In the genomic region with DNA sequence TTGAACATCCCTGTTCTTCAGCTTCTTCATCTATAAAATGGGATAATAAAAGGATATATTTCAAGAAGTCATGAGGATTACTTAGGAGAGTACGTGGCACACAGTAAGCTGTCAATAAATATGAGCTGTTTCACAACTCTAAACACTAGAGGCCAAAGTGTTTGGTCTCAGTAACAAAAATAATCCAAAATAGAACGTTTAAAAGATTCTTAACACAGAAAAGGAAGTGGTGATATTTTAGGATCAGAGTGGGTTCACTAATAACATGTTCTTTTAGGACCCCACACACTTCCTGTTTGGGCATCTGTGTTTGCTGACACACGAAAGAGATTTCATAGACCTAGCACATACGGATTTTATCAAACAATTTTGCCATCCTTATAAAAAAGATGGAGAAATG, we compare ENCODE assay signal across 1 cellular context.
TF ChIP-seq lines count a peak whose summit lies in the region.

No MANE protein-coding gene starts in this region.

TF ChIP-seq in IMR-90, 13 proteins besides CTCF, POLR2A, EP300 and RAD21:
- TF ChIP-seq CEBPB (IDR thresholded peaks at IDR 0.05; ENCODE audit: low read depth, low read length) (no peak), SMC3 (IDR thresholded peaks at IDR 0.05; ENCODE audit: low read depth, low read length) (no peak)
- TF ChIP-seq, protein P1, sequence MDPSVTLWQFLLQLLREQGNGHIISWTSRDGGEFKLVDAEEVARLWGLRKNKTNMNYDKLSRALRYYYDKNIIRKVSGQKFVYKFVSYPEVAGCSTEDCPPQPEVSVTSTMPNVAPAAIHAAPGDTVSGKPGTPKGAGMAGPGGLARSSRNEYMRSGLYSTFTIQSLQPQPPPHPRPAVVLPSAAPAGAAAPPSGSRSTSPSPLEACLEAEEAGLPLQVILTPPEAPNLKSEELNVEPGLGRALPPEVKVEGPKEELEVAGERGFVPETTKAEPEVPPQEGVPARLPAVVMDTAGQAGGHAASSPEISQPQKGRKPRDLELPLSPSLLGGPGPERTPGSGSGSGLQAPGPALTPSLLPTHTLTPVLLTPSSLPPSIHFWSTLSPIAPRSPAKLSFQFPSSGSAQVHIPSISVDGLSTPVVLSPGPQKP (IDR thresholded peaks at IDR 0.05; ENCODE audit: borderline replicate concordance, low read depth, low read length): no peak
TF ChIP-seq in IMR-90: peak in this region for 0.
